ENCODE assay signal across 8 cellular contexts in the genomic region with DNA sequence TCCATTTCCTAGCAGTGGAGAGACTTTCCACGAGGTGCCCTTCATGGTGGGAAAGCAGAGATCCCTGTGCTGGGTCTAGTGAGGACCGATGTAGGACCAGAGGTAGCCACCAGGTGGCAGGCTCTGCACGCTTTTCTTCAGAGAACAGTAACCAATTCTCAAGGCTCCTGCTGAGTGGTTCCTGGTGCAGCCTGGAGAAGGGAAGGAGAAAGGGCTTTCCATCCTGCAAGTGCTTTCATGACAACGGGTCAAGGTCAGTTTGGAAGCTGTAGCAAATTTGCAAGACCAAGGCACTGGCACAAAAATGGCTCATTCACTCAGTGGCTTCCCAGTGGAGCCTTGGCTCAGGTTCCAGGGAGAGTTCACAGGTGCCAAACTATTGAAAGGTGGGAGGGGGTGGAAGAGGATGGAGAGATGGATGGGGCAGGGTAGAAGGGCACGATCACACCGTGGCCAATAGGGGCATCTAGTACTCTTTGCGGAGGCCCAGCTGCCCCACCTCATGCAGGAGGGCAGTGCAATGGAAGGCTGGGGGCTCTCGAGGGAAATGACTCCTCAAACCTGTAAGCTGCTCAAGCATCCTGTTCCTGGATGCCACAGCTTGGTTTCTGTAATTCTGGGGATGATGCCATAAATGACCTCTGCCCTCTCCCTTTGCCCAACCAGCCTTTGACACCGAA. TPM values are rescaled to one million over a fixed set of nuclear protein-coding genes. Genes with fewer than 3 reads are reported as not detected.
DNase-seq lines count a peak whose midpoint lies in the region; ATAC-seq and TF ChIP-seq lines count a peak whose summit lies in the region.

No MANE protein-coding gene starts in this region.

- H4K8ac ChIP-seq in neuronal stem cell (ENCODE audit: low read depth, low read length) = no peak overlapping the region

- no peak overlapping the region for H3K23ac ChIP-seq in neuronal stem cell (ENCODE audit: low read depth, low read length, poor library complexity)

- DNase-seq in GM12865 (ENCODE audit: low read depth) (peak; percentile 54), HS-5 (ENCODE audit: low read depth) (peak; percentile 40), PC-9 (peak in 1 of 2 experiments; percentile 59), fibroblast of mammary gland (ENCODE audit: low read depth) (peak; percentile 57), neuronal stem cell (ENCODE audit: low spot score) (peak; percentile 60), thoracic aorta (ENCODE audit: low spot score) (no peak)
- DNase-seq in activated T-cell treated with anti-CD3 and anti-CD28 coated beads, Interleukin-2, amount 50 U/mL, for 4 hours = peak; percentile 41

- H3K4me2 ChIP-seq in PC-9 (no peak overlapping the region), neuronal stem cell (ENCODE audit: insufficient read depth, low read length, poor library complexity, severe bottlenecking) (no peak overlapping the region)

- POLR2A ChIA-PET in PC-9 (lab: Charles Lee; ENCODE audit: unreplicated experiment) = no interaction called here

- H3K4ac ChIP-seq in neuronal stem cell (ENCODE audit: low read length) = no peak overlapping the region

- no peak overlapping the region for H2BK5ac ChIP-seq in neuronal stem cell (ENCODE audit: low read length)

- H3K14ac ChIP-seq in neuronal stem cell (ENCODE audit: low read length) = no peak overlapping the region

- intact Hi-C loops in PC-9 (cut with micrococcal nuclease; ENCODE audit: unreplicated experiment) = no loop called here

- no peaks in the 10 kb centered on the region for H3K9me2 ChIP-seq in PC-9 (ENCODE audit: insufficient read depth)

- H3K9me3 ChIP-seq in PC-9 (ENCODE audit: insufficient read depth, low read depth) = no peaks in the 10 kb centered on the region
- no peaks in the 10 kb centered on the region for H3K9me3 ChIP-seq in neuronal stem cell (replicated peaks in 1 of 2; ENCODE audit: control insufficient read depth in 2 of 2, insufficient read depth in 1 of 2, low read depth in 1 of 2, low read length in 2 of 2)
- H3K9me3 ChIP-seq in thoracic aorta = no peaks in the 10 kb centered on the region

- no peak overlapping the region for H3K9ac ChIP-seq in neuronal stem cell (ENCODE audit: low read depth, low read length, poor library complexity)

- no CpG with 5 or more reads among the region's 9 CpGs for WGBS in neuronal stem cell (ENCODE audit: extremely low coverage in 2 of 2, insufficient read length in 2 of 2, insufficient replicate concordance in 1 of 2), 2 donors

- H2BK15ac ChIP-seq in neuronal stem cell (ENCODE audit: low read length) = no peak overlapping the region

- CTCF ChIA-PET in PC-9 (lab: Charles Lee) = no interaction called here

- BruUV-seq in PC-9 (replicated peaks; lab: Mats Ljungman, UMichigan) = no TSS peak

- H3K79me2 ChIP-seq in PC-9 (ENCODE audit: low read depth) = no peaks in the 10 kb centered on the region

- no peak overlapping the region for H4K91ac ChIP-seq in neuronal stem cell (ENCODE audit: low read depth, low read length, poor library complexity)

- H3K18ac ChIP-seq in neuronal stem cell (ENCODE audit: low read length) = no peak overlapping the region

- H3F3A ChIP-seq in PC-9 (ENCODE audit: insufficient read depth, low read depth) = no peaks in the 10 kb centered on the region

- peak; percentile 91 for TF ChIP-seq CTCF in GM12865 (IDR thresholded peaks at IDR 0.05; ENCODE audit: insufficient read depth, low read depth, low read length, missing control alignments)
- TF ChIP-seq CTCF in PC-9 (conservative IDR thresholded peaks at IDR 0.05) = peak; percentile 94
- peak; percentile 88 for TF ChIP-seq CTCF in fibroblast of mammary gland (conservative IDR thresholded peaks at IDR 0.05; ENCODE audit: control insufficient read depth, insufficient read depth, low read depth, low read length)
- TF ChIP-seq CTCF in thoracic aorta (IDR thresholded peaks at IDR 0.05) = peak; percentile 93

- H3K4me1 ChIP-seq in PC-9 (replicated peaks; ENCODE audit: insufficient read depth) (no peaks in the 10 kb centered on the region), neuronal stem cell (ENCODE audit: control insufficient read depth in 2 of 2, insufficient read depth in 1 of 2, low read depth in 1 of 2, low read length in 2 of 2) (peaks cover 0 to 10% of the 10 kb centered on the region in 2 donors), thoracic aorta (ENCODE audit: control insufficient read depth in 1 of 2, low read depth in 2 of 2) (peaks cover 14 to 42% of the 10 kb centered on the region in 2 donors)

- H3K36me3 ChIP-seq in PC-9 (ENCODE audit: low read depth) (no peaks in the 10 kb centered on the region), neuronal stem cell (replicated peaks in 1 of 2; ENCODE audit: control insufficient read depth in 2 of 2, insufficient read depth in 2 of 2, low read length in 2 of 2) (no peaks in the 10 kb centered on the region), thoracic aorta (no peaks in the 10 kb centered on the region)

- no peaks in the 10 kb centered on the region for H3K79me1 ChIP-seq in neuronal stem cell (ENCODE audit: low read depth, low read length)

- H3K4me1 Mint-ChIP-seq in activated T-cell treated with anti-CD3 and anti-CD28 coated beads, Interleukin-2, amount 50 U/mL, for 4 hours (ENCODE audit: low read depth) = peaks cover 2% of the 10 kb centered on the region

- H3K4me3 Mint-ChIP-seq in activated T-cell treated with anti-CD3 and anti-CD28 coated beads, Interleukin-2, amount 50 U/mL, for 4 hours = no peak overlapping the region

- H2AFZ ChIP-seq in PC-9 (no peak overlapping the region), neuronal stem cell (ENCODE audit: low read length) (no peak overlapping the region)

- H3K9me3 Mint-ChIP-seq in activated T-cell treated with anti-CD3 and anti-CD28 coated beads, Interleukin-2, amount 50 U/mL, for 4 hours = no peaks in the 10 kb centered on the region

- H4K20me1 ChIP-seq in PC-9 (ENCODE audit: insufficient read depth) = no peaks in the 10 kb centered on the region

- H3K27ac ChIP-seq in PC-9 (no peak overlapping the region), neuronal stem cell (replicated peaks; ENCODE audit: low read length) (no peak overlapping the region), thoracic aorta (no peak overlapping the region)

- H3K4me3 ChIP-seq in GM12865 (ENCODE audit: low read depth, low read length) (no peak overlapping the region), PC-9 (no peak overlapping the region), fibroblast of mammary gland (ENCODE audit: control insufficient read depth, low read depth, low read length) (no peak overlapping the region), neuronal stem cell (ENCODE audit: low read length in 2 of 2) (no peak overlapping the region), thoracic aorta (no peak overlapping the region)

- H3K36me3 Mint-ChIP-seq in activated T-cell treated with anti-CD3 and anti-CD28 coated beads, Interleukin-2, amount 50 U/mL, for 4 hours (ENCODE audit: insufficient read depth) = no peaks in the 10 kb centered on the region

- ATAC-seq in activated T-cell treated with anti-CD3 and anti-CD28 coated beads, Interleukin-2, amount 50 U/mL, for 4 hours = peak in 1 of 2 donors; percentile 71
- peak; percentile 47 for ATAC-seq in thoracic aorta (ENCODE audit: insufficient number of reproducible peaks, low FRiP score, low read depth)
- ATAC-seq in HG03039 (IDR thresholded peaks at IDR 0.05; ENCODE audit: unreplicated experiment) = no peak

- no peak overlapping the region for H2BK120ac ChIP-seq in neuronal stem cell (ENCODE audit: low read depth, low read length)

- peaks cover 4% of the 10 kb centered on the region for H3K27me3 Mint-ChIP-seq in activated T-cell treated with anti-CD3 and anti-CD28 coated beads, Interleukin-2, amount 50 U/mL, for 4 hours (ENCODE audit: low read depth)

- H3K27me3 ChIP-seq in PC-9 (ENCODE audit: insufficient read depth, low read depth) (peaks cover 61% of the 10 kb centered on the region), neuronal stem cell (ENCODE audit: control insufficient read depth in 3 of 3, insufficient read depth in 3 of 3, low read depth in 1 of 3, low read length in 3 of 3) (no peaks in the 10 kb centered on the region), thoracic aorta (replicated peaks; ENCODE audit: insufficient read depth) (no peaks in the 10 kb centered on the region)

- no peak overlapping the region for H2AK5ac ChIP-seq in neuronal stem cell (ENCODE audit: low read depth, low read length)

- H2BK12ac ChIP-seq in neuronal stem cell (ENCODE audit: low read length) = no peak overlapping the region

RNA-seq across cellular contexts. Expression of a gene that starts 25.5 kb away (rescaled TPM):
- not detected in 2 replicates for total RNA-seq in PC-9 (2021)
- not detected for total RNA-seq in activated T-cell treated with anti-CD3 and anti-CD28 coated beads, Interleukin-2, amount 50 U/mL, for 4 hours
- polyA plus RNA-seq in neuronal stem cell (2013, experiment 1 of 2) = not detected
- not detected for polyA plus RNA-seq in neuronal stem cell (2013, experiment 2 of 2)
- not detected for total RNA-seq in thoracic aorta

RNA-seq across cellular contexts. Expression of a gene that starts 33.8 kb away (rescaled TPM):
- total RNA-seq in PC-9 (2021) (not detected in 2 replicates), thoracic aorta (10 to 100 TPM; 11.6 to 20.9 TPM)
- not detected for total RNA-seq in activated T-cell treated with anti-CD3 and anti-CD28 coated beads, Interleukin-2, amount 50 U/mL, for 4 hours
- polyA plus RNA-seq in neuronal stem cell (2013, experiment 1 of 2) = 0.33 TPM
- polyA plus RNA-seq in neuronal stem cell (2013, experiment 2 of 2) = 0.22 TPM

Comparison
In these comparisons a context has a peak if more than half of its experiments do, and no peak if none do; other contexts are left out.
1. RNA of a gene that starts 33.8 kb away (total RNA-seq): 11.6 to 20.9 TPM in thoracic aorta; not detected in PC-9 and not detected in activated T-cell treated with anti-CD3 and anti-CD28 coated beads, Interleukin-2, amount 50 U/mL, for 4 hours; every median in the first group is over 10 times any median in the second.
2. Peak in every context shown above with its lines, with median percentiles within 50 percentile points of each other: CTCF ChIP-seq.